ENCODE assay signal across 19 cellular contexts in the genomic region with DNA sequence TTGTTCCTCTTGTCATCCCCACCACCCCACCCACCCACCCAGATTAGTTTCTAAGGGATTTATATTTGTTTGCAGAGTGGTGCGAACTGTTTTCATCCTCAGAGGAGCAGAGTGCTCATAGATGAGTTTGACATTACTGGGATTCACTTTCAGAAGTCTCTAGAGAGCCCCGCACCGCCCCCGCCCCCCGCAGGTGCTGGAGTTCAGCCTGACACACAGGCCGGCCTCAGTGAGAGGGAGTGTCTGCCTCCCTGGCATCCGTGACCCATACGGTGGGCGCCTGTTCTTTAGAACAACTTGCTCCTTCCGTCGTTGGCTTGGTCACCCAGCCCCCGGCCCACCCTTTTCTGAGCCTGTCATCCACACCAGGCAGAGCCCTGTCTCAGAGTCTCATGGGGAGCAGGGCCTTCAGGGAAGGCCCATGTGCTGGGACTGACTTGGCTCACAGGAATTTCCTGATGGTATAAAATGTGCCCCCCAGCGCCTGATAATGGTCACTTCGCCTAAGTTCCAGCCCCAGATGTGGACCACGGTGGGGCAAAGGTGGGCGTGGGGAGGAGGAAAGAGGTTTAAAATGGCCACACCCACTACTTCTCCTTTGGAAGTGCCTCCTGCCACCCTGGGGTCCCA. TPM values are rescaled to one million over a fixed set of nuclear protein-coding genes. Genes with fewer than 3 reads are reported as not detected.
DNase-seq lines count a peak whose midpoint lies in the region; ATAC-seq and TF ChIP-seq lines count a peak whose summit lies in the region.
"Had no signal": no experiment of that assay in that cellular context is flagged by ENCODE, and none has a peak within 500 bp of the region (broad histone marks: within the 10 kb centered on the region; RNA-seq: fewer than 3 reads in every experiment).

No MANE protein-coding gene starts in this region.

- DNase-seq in activated naive CD4-positive, alpha-beta T cell treated with anti-CD3 and anti-CD28 coated beads for 36 hours = no peak
- peak; percentile 60 for DNase-seq in NCI-H226
- no peak for DNase-seq in epithelial cell of proximal tubule (ENCODE audit: low read depth)
- peak; percentile 69 for DNase-seq in renal cortical epithelial cell (ENCODE audit: low read depth)
- no peak for DNase-seq in NCI-H1436 treated with DMSO at 0.1 percent for 48 hours (lab: John Stamatoyannopoulos, UW)
- DNase-seq in NCI-H774 (lab: John Stamatoyannopoulos, UW) = no peak
- DNase-seq: activated CD4-positive, alpha-beta T cell treated with anti-CD3 and anti-CD28 coated beads, Interleukin-2, amount 10 ng/mL, durations not matched to agents 24 days and 14 days; activated T-cell treated with anti-CD3 and anti-CD28 coated beads, Interleukin-2, amount 50 U/mL, for 1 hour; effector memory CD4-positive, alpha-beta T cell; GF-D8; hippocampal formation; NCI-H1694; NCI-H446 had no signal

- no peak overlapping the region for H3K4me3 Mint-ChIP-seq in activated naive CD4-positive, alpha-beta T cell treated with anti-CD3 and anti-CD28 coated beads, Interleukin-2, amount 50 U/mL, for 24 hours
- H3K4me3 Mint-ChIP-seq in activated naive CD4-positive, alpha-beta T cell treated with anti-CD3 and anti-CD28 coated beads for 36 hours = no peak overlapping the region
- H3K4me3 Mint-ChIP-seq: activated CD4-positive, alpha-beta T cell treated with anti-CD3 and anti-CD28 coated beads, Interleukin-2, amount 10 ng/mL, durations not matched to agents 24 days and 14 days; central memory CD8-positive, alpha-beta T cell; stimulated activated naive CD8-positive, alpha-beta T cell treated with anti-CD3 and anti-CD28 coated beads, Interleukin-15, Interleukin-2, amounts not matched to agents 100 ng/mL and 50 ng/mL, for 24 hours had no signal

- H3K27ac Mint-ChIP-seq in activated naive CD4-positive, alpha-beta T cell treated with anti-CD3 and anti-CD28 coated beads, Interleukin-2, amount 50 U/mL, for 24 hours = peak overlapping the region; percentile 14
- no peak overlapping the region for H3K27ac Mint-ChIP-seq in activated naive CD4-positive, alpha-beta T cell treated with anti-CD3 and anti-CD28 coated beads for 36 hours
- H3K27ac Mint-ChIP-seq: activated CD4-positive, alpha-beta T cell treated with anti-CD3 and anti-CD28 coated beads, Interleukin-2, amount 10 ng/mL, durations not matched to agents 24 days and 14 days; stimulated activated naive CD8-positive, alpha-beta T cell treated with anti-CD3 and anti-CD28 coated beads, Interleukin-15, Interleukin-2, amounts not matched to agents 100 ng/mL and 50 ng/mL, for 24 hours had no signal

- peak; percentile 21 for TF ChIP-seq CTCF in epithelial cell of proximal tubule (conservative IDR thresholded peaks at IDR 0.05; ENCODE audit: low read depth, low read length)

- H3K36me3 Mint-ChIP-seq in activated naive CD4-positive, alpha-beta T cell treated with anti-CD3 and anti-CD28 coated beads, Interleukin-2, amount 50 U/mL, for 24 hours = peaks cover 12% of the 10 kb centered on the region
- H3K36me3 Mint-ChIP-seq in activated naive CD4-positive, alpha-beta T cell treated with anti-CD3 and anti-CD28 coated beads for 36 hours (ENCODE audit: low read depth) = no peaks in the 10 kb centered on the region

- H3K9me3 Mint-ChIP-seq in activated naive CD4-positive, alpha-beta T cell treated with anti-CD3 and anti-CD28 coated beads, Interleukin-2, amount 50 U/mL, for 24 hours = no peaks in the 10 kb centered on the region
- H3K9me3 Mint-ChIP-seq in activated naive CD4-positive, alpha-beta T cell treated with anti-CD3 and anti-CD28 coated beads for 36 hours = no peaks in the 10 kb centered on the region
- H3K9me3 Mint-ChIP-seq: activated CD4-positive, alpha-beta T cell treated with anti-CD3 and anti-CD28 coated beads, Interleukin-2, amount 10 ng/mL, durations not matched to agents 24 days and 14 days; central memory CD8-positive, alpha-beta T cell; stimulated activated naive CD8-positive, alpha-beta T cell treated with anti-CD3 and anti-CD28 coated beads, Interleukin-15, Interleukin-2, amounts not matched to agents 100 ng/mL and 50 ng/mL, for 24 hours had no signal

- peak overlapping the region; percentile 25 for H3K4me3 ChIP-seq in epithelial cell of proximal tubule (ENCODE audit: low read depth, low read length)
- H3K4me3 ChIP-seq: SJSA1, vagina had no signal

- no peak for ATAC-seq in HG03139 (IDR thresholded peaks at IDR 0.05; ENCODE audit: unreplicated experiment)

- no peaks in the 10 kb centered on the region for H3K27me3 Mint-ChIP-seq in activated naive CD4-positive, alpha-beta T cell treated with anti-CD3 and anti-CD28 coated beads, Interleukin-2, amount 50 U/mL, for 24 hours
- H3K27me3 Mint-ChIP-seq in activated naive CD4-positive, alpha-beta T cell treated with anti-CD3 and anti-CD28 coated beads for 36 hours (ENCODE audit: low read depth) = no peaks in the 10 kb centered on the region
- H3K27me3 Mint-ChIP-seq: activated CD4-positive, alpha-beta T cell treated with anti-CD3 and anti-CD28 coated beads, Interleukin-2, amount 10 ng/mL, durations not matched to agents 24 days and 14 days; central memory CD8-positive, alpha-beta T cell; stimulated activated naive CD8-positive, alpha-beta T cell treated with anti-CD3 and anti-CD28 coated beads, Interleukin-15, Interleukin-2, amounts not matched to agents 100 ng/mL and 50 ng/mL, for 24 hours had no signal

- CTCF ChIA-PET in activated naive CD4-positive, alpha-beta T cell treated with anti-CD3 and anti-CD28 coated beads for 36 hours (lab: Charles Lee) = interaction anchor here (1.2 kb wide), 1 partner anchor 62 kb away, joined by 3 read pairs; no protein-coding TSS in a partner anchor

- intact Hi-C loops in activated naive CD4-positive, alpha-beta T cell treated with anti-CD3 and anti-CD28 coated beads for 36 hours (cut with micrococcal nuclease) = no loop called here

- H3K4me1 Mint-ChIP-seq in activated naive CD4-positive, alpha-beta T cell treated with anti-CD3 and anti-CD28 coated beads, Interleukin-2, amount 50 U/mL, for 24 hours = peaks cover 71% of the 10 kb centered on the region
- peaks cover 66% of the 10 kb centered on the region for H3K4me1 Mint-ChIP-seq in activated naive CD4-positive, alpha-beta T cell treated with anti-CD3 and anti-CD28 coated beads for 36 hours (ENCODE audit: low read depth)

RNA-seq across cellular contexts. Expression of gene HPCAL1, which starts 44.3 kb away (rescaled TPM):
- 10 to 100 TPM; 71.4 to 73.8 TPM for total RNA-seq in activated naive CD4-positive, alpha-beta T cell treated with anti-CD3 and anti-CD28 coated beads for 36 hours
- total RNA-seq in epithelial cell of proximal tubule = 72.3 and 138 TPM in 2 replicates
- total RNA-seq in renal cortical epithelial cell = 64.9 and 90.2 TPM in 2 replicates

Comparison
In these comparisons a context has a peak if more than half of its experiments do, and no peak if none do; other contexts are left out.
1. DNase-seq: peak in NCI-H226 (single experiment) and renal cortical epithelial cell (single experiment); none in activated naive CD4-positive, alpha-beta T cell treated with anti-CD3 and anti-CD28 coated beads for 36 hours (single experiment), epithelial cell of proximal tubule (single experiment), NCI-H1436 treated with DMSO at 0.1 percent for 48 hours (single experiment) and NCI-H774 (single experiment).